11 cellular contexts compared by ENCODE assay signal in genomic region chr1:207084241-207084640, GRCh38. TPM values are rescaled to one million over a fixed set of nuclear protein-coding genes. Genes with fewer than 3 reads are reported as not detected.
A peak's percentile ranks its signal among the peaks of the same experiment; 100 is the strongest.
DNase-seq lines count a peak whose midpoint lies in the region; ATAC-seq, FAIRE-seq and TF ChIP-seq lines count a peak whose summit lies in the region.
"Had no signal": no experiment of that assay in that cellular context is flagged by ENCODE, and none has a peak within 500 bp of the region (broad histone marks: within the 10 kb centered on the region; RNA-seq: fewer than 3 reads in every experiment).

No MANE protein-coding gene starts in this region.

- no peak for DNase-seq in HepG2 (ENCODE audit: low spot score)
- no peak for DNase-seq in right lobe of liver
- peak; percentile 10 for DNase-seq in fibroblast of villous mesenchyme (ENCODE audit: low read depth)
- no peak for DNase-seq in type B pancreatic cell (ENCODE audit: extremely low spot score, unreplicated experiment)
- no peak for DNase-seq in dorsolateral prefrontal cortex

- CTCF ChIA-PET in HepG2 (lab: Yijun Ruan, JAX; ENCODE audit: low intra/inter-chr PET ratio, low total read pairs), result interaction anchor here (0.8 to 4.6 kb wide), 3 partner anchors 237 to 415 kb away, joined by 3 to 26 read pairs (median 13); partner anchors contain the start of gene CD55

- H3K36me3 ChIP-seq in HepG2 (replicated peaks in 1 of 2; ENCODE audit: control insufficient read depth in 1 of 2, insufficient read depth in 2 of 2, low read length in 2 of 2) (no peaks in the 10 kb centered on the region), right lobe of liver (no peaks in the 10 kb centered on the region), OCI-LY3 (replicated peaks; ENCODE audit: low read depth, low read length) (no peaks in the 10 kb centered on the region)

- peak overlapping the region; percentile 87 for H3K27ac Mint-ChIP-seq in type B pancreatic cell

- H2AFZ ChIP-seq in HepG2 (ENCODE audit: low read length) (peak overlapping the region; percentile 18), OCI-LY3 (ENCODE audit: low read depth, low read length) (no peak overlapping the region)

- in situ Hi-C loops in HepG2 (cut with HindIII; ENCODE audit: extremely low pct_ligation_motif_present, low pct_unique_long_range_greater_than_20kb), result no loop called here

- no peak for FAIRE-seq in HepG2 (lab: Jason Lieb, UNC)

- H3K4me1 ChIP-seq in HepG2 (ENCODE audit: insufficient read depth, low read length) (peaks cover 53% of the 10 kb centered on the region), right lobe of liver (peaks cover 0 to 33% (median 17%) of the 10 kb centered on the region in 4 donors), OCI-LY3 (ENCODE audit: low read length) (peaks cover 29% of the 10 kb centered on the region)

- H3K79me2 ChIP-seq in HepG2 (ENCODE audit: insufficient read depth, low read length), result no peaks in the 10 kb centered on the region
- no peaks in the 10 kb centered on the region for H3K79me2 ChIP-seq in OCI-LY3 (ENCODE audit: low read length)

- no peaks in the 10 kb centered on the region for H3K27me3 Mint-ChIP-seq in type B pancreatic cell

- no TSS peak for BruUV-seq in HepG2 (replicated peaks; lab: Mats Ljungman, UMichigan)

- H3K4me2 ChIP-seq in HepG2 (ENCODE audit: low read depth, low read length) (peak overlapping the region; percentile 62; the same call in 1 of the 2 replicates), OCI-LY3 (ENCODE audit: low read length) (peak overlapping the region; percentile 34)

- TF ChIP-seq POLR2A in HepG2 (IDR thresholded peaks at IDR 0.05; ENCODE audit: insufficient read depth in 1 of 2, low read depth in 2 of 2, low read length in 2 of 2) (no peak), right lobe of liver (IDR thresholded peaks at IDR 0.05) (no peak)

- H3K4me3 Mint-ChIP-seq in type B pancreatic cell, result peak overlapping the region; percentile 53

- no peaks in the 10 kb centered on the region for H3K36me3 Mint-ChIP-seq in type B pancreatic cell

- TF ChIP-seq CTCF in HepG2 (CRISPR knock-in tag; IDR thresholded peaks at IDR 0.05) (no peak), right lobe of liver (IDR thresholded peaks at IDR 0.05) (no peak), OCI-LY3 (IDR thresholded peaks at IDR 0.05; ENCODE audit: low read depth, low read length) (no peak), fibroblast of villous mesenchyme (IDR thresholded peaks at IDR 0.05; ENCODE audit: insufficient read depth, low read depth, low read length) (no peak), type B pancreatic cell (conservative IDR thresholded peaks at IDR 0.05) (no peak), dorsolateral prefrontal cortex (IDR thresholded peaks at IDR 0.05 in 54 of 56, conservative IDR thresholded peaks at IDR 0.05 in 2 of 56; ENCODE audit: low read depth in 1 of 56, partially characterized antibody in 56 of 56) (no peak)

- TF ChIP-seq EP300 in HepG2 (IDR thresholded peaks at IDR 0.05; ENCODE audit: low read depth in 2 of 2, low read length in 2 of 2) (no peak), HepG2 (CRISPR knock-in tag; IDR thresholded peaks at IDR 0.05; ENCODE audit: borderline replicate concordance) (no peak)

- H4K20me1 ChIP-seq in HepG2 (ENCODE audit: insufficient read depth, low read length) (no peaks in the 10 kb centered on the region), OCI-LY3 (ENCODE audit: insufficient read depth, low read length) (no peaks in the 10 kb centered on the region)

- H3K4me1 Mint-ChIP-seq in type B pancreatic cell (ENCODE audit: unreplicated experiment), result peaks cover 13% of the 10 kb centered on the region

- intact Hi-C loops in HepG2 (cut with micrococcal nuclease; ENCODE audit: unreplicated experiment), result loop anchor here (1.0 kb wide), 2 partner anchors 321 to 415 kb away; no protein-coding TSS in a partner anchor
- intact Hi-C loops in right lobe of liver (cut with DNase I), result no loop called here
- intact Hi-C loops in dorsolateral prefrontal cortex (cut with DNase I), result loop anchor here (2.0 to 10.0 kb wide), 3 partner anchors 233 to 591 kb away; no protein-coding TSS in a partner anchor

- no peak overlapping the region for H3K9ac ChIP-seq in HepG2 (ENCODE audit: insufficient read depth, low read depth, low read length)
- no peak overlapping the region for H3K9ac ChIP-seq in OCI-LY3 (ENCODE audit: low read length)

- no peak for ATAC-seq in HepG2
- no peak for ATAC-seq in right lobe of liver
- no peak for ATAC-seq in HG03196 (IDR thresholded peaks at IDR 0.05; ENCODE audit: unreplicated experiment)
- ATAC-seq in GM19452 (IDR thresholded peaks at IDR 0.05; ENCODE audit: unreplicated experiment), result no peak

- 49% methylated on average over 2 of the region's 2 CpGs for WGBS in HepG2 (ENCODE audit: low lambda C conversion rate)
- 54% methylated on average over 2 of the region's 2 CpGs for whole genome bisulfite sequencing in right lobe of liver (ENCODE audit: insufficient coverage, low coverage, low lambda C conversion rate, missing lambda C conversion rate)

- TF ChIP-seq RAD21 in HepG2 (CRISPR knock-in tag; IDR thresholded peaks at IDR 0.05), result no peak

- H3K9me3 ChIP-seq in HepG2 (ENCODE audit: low read length), result no peaks in the 10 kb centered on the region
- no peaks in the 10 kb centered on the region for H3K9me3 ChIP-seq in right lobe of liver
- H3K9me3 ChIP-seq in OCI-LY3 (ENCODE audit: insufficient read depth, low read length), result no peaks in the 10 kb centered on the region

- POLR2A ChIA-PET in HepG2 (lab: Yijun Ruan, JAX), result interaction anchor here (1.3 kb wide), 1 partner anchor 31 kb away, joined by 12 read pairs; the partner anchor contains the start of gene PFKFB2

- H3K9me3 Mint-ChIP-seq in type B pancreatic cell, result no peaks in the 10 kb centered on the region

- H3K27ac ChIP-seq in HepG2 (ENCODE audit: extremely low read length, insufficient read depth, low read length) (no peak overlapping the region), right lobe of liver (no peak overlapping the region), OCI-LY3 (ENCODE audit: low read length) (no peak overlapping the region), dorsolateral prefrontal cortex (no peak overlapping the region)
- H3K27ac ChIP-seq: 22Rv1, HL-60 had no signal

- no peaks in the 10 kb centered on the region for H3K27me3 ChIP-seq in HepG2 (ENCODE audit: control insufficient read depth in 1 of 2, insufficient read depth in 2 of 2, low read length in 2 of 2)
- no peaks in the 10 kb centered on the region for H3K27me3 ChIP-seq in right lobe of liver
- no peaks in the 10 kb centered on the region for H3K27me3 ChIP-seq in OCI-LY3 (ENCODE audit: low read depth, low read length)
- H3K27me3 ChIP-seq in dorsolateral prefrontal cortex, result no peaks in the 10 kb centered on the region

- H3K4me3 ChIP-seq in HepG2 (replicated peaks in 1 of 3; ENCODE audit: insufficient read depth in 1 of 3, low read depth in 2 of 3, low read length in 3 of 3) (no peak overlapping the region), right lobe of liver (no peak overlapping the region), OCI-LY3 (ENCODE audit: low read length) (no peak overlapping the region), fibroblast of villous mesenchyme (ENCODE audit: low read depth, low read length) (no peak overlapping the region), dorsolateral prefrontal cortex (no peak overlapping the region)

RNA-seq across cellular contexts. Expression of gene C4BPB, which starts 4.4 kb away (rescaled TPM):
- total RNA-seq in HepG2 (2016; rRNA removed; fragmentation: Illumina TruSeq; extraction: Trizol) (115 and 155 TPM in 2 replicates), right lobe of liver (100 to 1,000 TPM; 156 to 328 (median 226) TPM), fibroblast of villous mesenchyme (0.32 TPM in 1 of 2 replicates, not detected in the other), type B pancreatic cell (ENCODE audit: low replicate concordance) (0.36 and 4.4 TPM in 2 replicates), dorsolateral prefrontal cortex (not detected)
- total RNA-seq in HepG2 (2016; cell fraction: cytosol; rRNA removed; fragmentation: Illumina TruSeq; extraction: Trizol; ENCODE audit: low read depth), result 32.6 and 35.5 TPM in 2 replicates
- 103 and 158 TPM in 2 replicates for total RNA-seq in HepG2 (2016; cell fraction: insoluble cytoplasmic fraction; rRNA removed; fragmentation: Illumina TruSeq; extraction: Trizol)
- total RNA-seq in HepG2 (2016; cell fraction: membrane; rRNA removed; fragmentation: Illumina TruSeq; extraction: Trizol), result 54.7 and 56.1 TPM in 2 replicates
- 137 and 149 TPM in 2 replicates for total RNA-seq in HepG2 (2016; cell fraction: nucleus; rRNA removed; fragmentation: Illumina TruSeq; extraction: Trizol)
- polyA plus RNA-seq in HepG2 (2011; rRNA removed), result 266 and 267 TPM in 2 replicates
- polyA plus RNA-seq in HepG2 (2011; cell fraction: cytosol; rRNA removed), result 125 and 190 TPM in 2 replicates
- polyA plus RNA-seq in HepG2 (2011; cell fraction: nucleus; rRNA removed), result 342 and 476 TPM in 2 replicates
- polyA plus RNA-seq in HepG2 (2012), result 127 and 145 TPM in 2 replicates
- 28.4 and 30.6 TPM in 2 replicates for polyA plus RNA-seq in HepG2 (2016; cell fraction: cytosol; fragmentation: Illumina TruSeq; extraction: Trizol; ENCODE audit: low read depth)
- 83.2 and 84.7 TPM in 2 replicates for polyA plus RNA-seq in HepG2 (2016; cell fraction: insoluble cytoplasmic fraction; fragmentation: Illumina TruSeq; extraction: Trizol; ENCODE audit: low read depth)
- polyA plus RNA-seq in HepG2 (2016; cell fraction: membrane; fragmentation: Illumina TruSeq; extraction: Trizol; ENCODE audit: low read depth), result 38.4 and 38.5 TPM in 2 replicates
- polyA plus RNA-seq in HepG2 (2016; cell fraction: nucleus; fragmentation: Illumina TruSeq; extraction: Trizol; ENCODE audit: insufficient read depth, low read depth), result 222 and 224 TPM in 2 replicates
- polyA minus RNA-seq in HepG2 (2011; rRNA and poly(A)+ RNA removed; ENCODE audit: low replicate concordance), result 81.3 and 321 TPM in 2 replicates
- polyA minus RNA-seq in HepG2 (2011; cell fraction: cytosol; rRNA and poly(A)+ RNA removed), result 34.7 and 50.0 TPM in 2 replicates
- polyA minus RNA-seq in HepG2 (2011; cell fraction: nucleus; rRNA and poly(A)+ RNA removed), result 175 and 265 TPM in 2 replicates
- total RNA-seq: G401 had no signal

RNA-seq across cellular contexts. Expression of gene C4BPA, which starts 19.8 kb away (rescaled TPM):
- total RNA-seq in HepG2 (2016; rRNA removed; fragmentation: Illumina TruSeq; extraction: Trizol), result 18.7 and 32.1 TPM in 2 replicates
- total RNA-seq in HepG2 (2016; cell fraction: cytosol; rRNA removed; fragmentation: Illumina TruSeq; extraction: Trizol; ENCODE audit: low read depth), result 3.0 and 3.6 TPM in 2 replicates
- 20.0 and 32.8 TPM in 2 replicates for total RNA-seq in HepG2 (2016; cell fraction: insoluble cytoplasmic fraction; rRNA removed; fragmentation: Illumina TruSeq; extraction: Trizol)
- 8.4 and 8.5 TPM in 2 replicates for total RNA-seq in HepG2 (2016; cell fraction: membrane; rRNA removed; fragmentation: Illumina TruSeq; extraction: Trizol)
- 25.3 and 31.2 TPM in 2 replicates for total RNA-seq in HepG2 (2016; cell fraction: nucleus; rRNA removed; fragmentation: Illumina TruSeq; extraction: Trizol)
- polyA plus RNA-seq in HepG2 (2011; rRNA removed), result 60.1 and 86.3 TPM in 2 replicates
- polyA plus RNA-seq in HepG2 (2011; cell fraction: cytosol; rRNA removed), result 31.3 and 80.8 TPM in 2 replicates
- 20.1 and 40.4 TPM in 2 replicates for polyA plus RNA-seq in HepG2 (2011; cell fraction: nucleus; rRNA removed)
- 27.8 and 31.2 TPM in 2 replicates for polyA plus RNA-seq in HepG2 (2012)
- polyA plus RNA-seq in HepG2 (2016; cell fraction: cytosol; fragmentation: Illumina TruSeq; extraction: Trizol; ENCODE audit: low read depth), result 3.4 and 4.2 TPM in 2 replicates
- polyA plus RNA-seq in HepG2 (2016; cell fraction: insoluble cytoplasmic fraction; fragmentation: Illumina TruSeq; extraction: Trizol; ENCODE audit: low read depth), result 24.1 and 24.2 TPM in 2 replicates
- polyA plus RNA-seq in HepG2 (2016; cell fraction: membrane; fragmentation: Illumina TruSeq; extraction: Trizol; ENCODE audit: low read depth), result 6.7 and 8.1 TPM in 2 replicates
- 36.3 and 36.5 TPM in 2 replicates for polyA plus RNA-seq in HepG2 (2016; cell fraction: nucleus; fragmentation: Illumina TruSeq; extraction: Trizol; ENCODE audit: insufficient read depth, low read depth)
- polyA minus RNA-seq in HepG2 (2011; rRNA and poly(A)+ RNA removed; ENCODE audit: low replicate concordance), result 2.9 and 24.1 TPM in 2 replicates
- 15.5 and 33.3 TPM in 2 replicates for polyA minus RNA-seq in HepG2 (2011; cell fraction: cytosol; rRNA and poly(A)+ RNA removed)
- 16.2 and 28.8 TPM in 2 replicates for polyA minus RNA-seq in HepG2 (2011; cell fraction: nucleus; rRNA and poly(A)+ RNA removed)
- 1,000 to 10,000 TPM in 3 of 6 experiments, 100 to 1,000 TPM in 3; 746 to 1,325 (median 959) TPM for total RNA-seq in right lobe of liver
- total RNA-seq in fibroblast of villous mesenchyme, result not detected in 2 replicates
- 0.87 and 6.8 TPM in 2 replicates for total RNA-seq in type B pancreatic cell (ENCODE audit: low replicate concordance)
- total RNA-seq in dorsolateral prefrontal cortex, result not detected
- total RNA-seq: G401 had no signal

RNA-seq across cellular contexts. Expression of gene PFKFB2, which starts 31.2 kb away (rescaled TPM):
- total RNA-seq in HepG2 (2016; rRNA removed; fragmentation: Illumina TruSeq; extraction: Trizol) (9.4 and 10.6 TPM in 2 replicates), right lobe of liver (1 to 10 TPM; 2.9 to 6.1 (median 5.1) TPM), fibroblast of villous mesenchyme (6.9 and 8.7 TPM in 2 replicates), type B pancreatic cell (ENCODE audit: low replicate concordance) (18.7 and 31.4 TPM in 2 replicates), dorsolateral prefrontal cortex (100 to 1,000 TPM in 1 of 120 experiments, 10 to 100 TPM in 119; 18.5 to 126 (median 47.9) TPM)
- 0.62 and 0.71 TPM in 2 replicates for total RNA-seq in HepG2 (2016; cell fraction: cytosol; rRNA removed; fragmentation: Illumina TruSeq; extraction: Trizol; ENCODE audit: low read depth)
- total RNA-seq in HepG2 (2016; cell fraction: insoluble cytoplasmic fraction; rRNA removed; fragmentation: Illumina TruSeq; extraction: Trizol), result 10.2 and 10.9 TPM in 2 replicates
- 2.7 and 2.9 TPM in 2 replicates for total RNA-seq in HepG2 (2016; cell fraction: membrane; rRNA removed; fragmentation: Illumina TruSeq; extraction: Trizol)
- 12.6 and 18.6 TPM in 2 replicates for total RNA-seq in HepG2 (2016; cell fraction: nucleus; rRNA removed; fragmentation: Illumina TruSeq; extraction: Trizol)
- polyA plus RNA-seq in HepG2 (2011; rRNA removed), result 3.9 and 4.6 TPM in 2 replicates
- polyA plus RNA-seq in HepG2 (2011; cell fraction: cytosol; rRNA removed), result 1.8 and 2.7 TPM in 2 replicates
- 8.6 and 10.6 TPM in 2 replicates for polyA plus RNA-seq in HepG2 (2011; cell fraction: nucleus; rRNA removed)
- polyA plus RNA-seq in HepG2 (2012), result 3.6 and 4.1 TPM in 2 replicates
- 0.22 and 0.25 TPM in 2 replicates for polyA plus RNA-seq in HepG2 (2016; cell fraction: cytosol; fragmentation: Illumina TruSeq; extraction: Trizol; ENCODE audit: low read depth)
- polyA plus RNA-seq in HepG2 (2016; cell fraction: insoluble cytoplasmic fraction; fragmentation: Illumina TruSeq; extraction: Trizol; ENCODE audit: low read depth), result 5.0 TPM in 2 replicates
- polyA plus RNA-seq in HepG2 (2016; cell fraction: membrane; fragmentation: Illumina TruSeq; extraction: Trizol; ENCODE audit: low read depth), result 0.60 and 0.72 TPM in 2 replicates
- polyA plus RNA-seq in HepG2 (2016; cell fraction: nucleus; fragmentation: Illumina TruSeq; extraction: Trizol; ENCODE audit: insufficient read depth, low read depth), result 16.4 and 17.0 TPM in 2 replicates
- 5.5 and 25.8 TPM in 2 replicates for polyA minus RNA-seq in HepG2 (2011; rRNA and poly(A)+ RNA removed; ENCODE audit: low replicate concordance)
- polyA minus RNA-seq in HepG2 (2011; cell fraction: cytosol; rRNA and poly(A)+ RNA removed), result 2.8 and 3.1 TPM in 2 replicates
- polyA minus RNA-seq in HepG2 (2011; cell fraction: nucleus; rRNA and poly(A)+ RNA removed), result 11.5 and 15.7 TPM in 2 replicates

RNA-seq across cellular contexts. Expression of gene YOD1, which starts 33.2 kb away (rescaled TPM):
- total RNA-seq in HepG2 (2016; rRNA removed; fragmentation: Illumina TruSeq; extraction: Trizol), result 9.1 and 14.1 TPM in 2 replicates
- 0.91 and 1.1 TPM in 2 replicates for total RNA-seq in HepG2 (2016; cell fraction: cytosol; rRNA removed; fragmentation: Illumina TruSeq; extraction: Trizol; ENCODE audit: low read depth)
- 9.1 and 13.9 TPM in 2 replicates for total RNA-seq in HepG2 (2016; cell fraction: insoluble cytoplasmic fraction; rRNA removed; fragmentation: Illumina TruSeq; extraction: Trizol)
- 5.3 and 5.7 TPM in 2 replicates for total RNA-seq in HepG2 (2016; cell fraction: membrane; rRNA removed; fragmentation: Illumina TruSeq; extraction: Trizol)
- total RNA-seq in HepG2 (2016; cell fraction: nucleus; rRNA removed; fragmentation: Illumina TruSeq; extraction: Trizol), result 14.7 and 16.3 TPM in 2 replicates
- 2.5 and 3.4 TPM in 2 replicates for polyA plus RNA-seq in HepG2 (2011; rRNA removed)
- 1.1 and 1.7 TPM in 2 replicates for polyA plus RNA-seq in HepG2 (2011; cell fraction: cytosol; rRNA removed)
- polyA plus RNA-seq in HepG2 (2011; cell fraction: nucleus; rRNA removed), result 4.1 and 4.8 TPM in 2 replicates
- polyA plus RNA-seq in HepG2 (2012), result 3.9 and 4.9 TPM in 2 replicates
- polyA plus RNA-seq in HepG2 (2016; cell fraction: cytosol; fragmentation: Illumina TruSeq; extraction: Trizol; ENCODE audit: low read depth), result 0.36 and 0.38 TPM in 2 replicates
- polyA plus RNA-seq in HepG2 (2016; cell fraction: insoluble cytoplasmic fraction; fragmentation: Illumina TruSeq; extraction: Trizol; ENCODE audit: low read depth), result 9.5 and 10.5 TPM in 2 replicates
- 2.4 and 2.5 TPM in 2 replicates for polyA plus RNA-seq in HepG2 (2016; cell fraction: membrane; fragmentation: Illumina TruSeq; extraction: Trizol; ENCODE audit: low read depth)
- polyA plus RNA-seq in HepG2 (2016; cell fraction: nucleus; fragmentation: Illumina TruSeq; extraction: Trizol; ENCODE audit: insufficient read depth, low read depth), result 15.7 and 15.8 TPM in 2 replicates
- 2.4 and 7.1 TPM in 2 replicates for polyA minus RNA-seq in HepG2 (2011; rRNA and poly(A)+ RNA removed; ENCODE audit: low replicate concordance)
- polyA minus RNA-seq in HepG2 (2011; cell fraction: cytosol; rRNA and poly(A)+ RNA removed), result 3.2 and 3.8 TPM in 2 replicates
- polyA minus RNA-seq in HepG2 (2011; cell fraction: nucleus; rRNA and poly(A)+ RNA removed), result 16.9 and 21.2 TPM in 2 replicates
- total RNA-seq in right lobe of liver, result 1 to 10 TPM; 3.0 to 4.8 (median 3.5) TPM
- total RNA-seq in fibroblast of villous mesenchyme, result 10.6 and 16.0 TPM in 2 replicates
- 12.3 and 15.0 TPM in 2 replicates for total RNA-seq in type B pancreatic cell (ENCODE audit: low replicate concordance)
- total RNA-seq in dorsolateral prefrontal cortex, result 10 to 100 TPM; 10.1 to 24.4 (median 14.4) TPM

RNA-seq across cellular contexts. Expression of gene C1orf116, which starts 51.7 kb away (rescaled TPM):
- total RNA-seq in HepG2 (2016; rRNA removed; fragmentation: Illumina TruSeq; extraction: Trizol) (0.95 and 1.1 TPM in 2 replicates), right lobe of liver (under 1 TPM; 0.27 to 0.68 (median 0.37) TPM), fibroblast of villous mesenchyme (under 0.01 TPM in 1 of 2 replicates, not detected in the other), type B pancreatic cell (ENCODE audit: low replicate concordance) (50.4 and 108 TPM in 2 replicates), dorsolateral prefrontal cortex (under 1 TPM in 103 of 120 experiments, not detected in 17; 0.07 to 0.76 (median 0.24) TPM)
- total RNA-seq in HepG2 (2016; cell fraction: cytosol; rRNA removed; fragmentation: Illumina TruSeq; extraction: Trizol; ENCODE audit: low read depth), result 0.18 and 0.20 TPM in 2 replicates
- 0.80 and 0.89 TPM in 2 replicates for total RNA-seq in HepG2 (2016; cell fraction: insoluble cytoplasmic fraction; rRNA removed; fragmentation: Illumina TruSeq; extraction: Trizol)
- total RNA-seq in HepG2 (2016; cell fraction: membrane; rRNA removed; fragmentation: Illumina TruSeq; extraction: Trizol), result 0.56 and 0.65 TPM in 2 replicates
- total RNA-seq in HepG2 (2016; cell fraction: nucleus; rRNA removed; fragmentation: Illumina TruSeq; extraction: Trizol), result 1.0 and 1.1 TPM in 2 replicates
- 0.51 and 0.77 TPM in 2 replicates for polyA plus RNA-seq in HepG2 (2011; rRNA removed)
- polyA plus RNA-seq in HepG2 (2011; cell fraction: cytosol; rRNA removed), result 0.20 and 0.29 TPM in 2 replicates
- 1.0 and 1.2 TPM in 2 replicates for polyA plus RNA-seq in HepG2 (2011; cell fraction: nucleus; rRNA removed)
- polyA plus RNA-seq in HepG2 (2012), result 0.36 and 0.48 TPM in 2 replicates
- polyA plus RNA-seq in HepG2 (2016; cell fraction: cytosol; fragmentation: Illumina TruSeq; extraction: Trizol; ENCODE audit: low read depth), result 0.09 and 0.16 TPM in 2 replicates
- polyA plus RNA-seq in HepG2 (2016; cell fraction: insoluble cytoplasmic fraction; fragmentation: Illumina TruSeq; extraction: Trizol; ENCODE audit: low read depth), result 1.4 and 1.6 TPM in 2 replicates
- 0.35 and 0.52 TPM in 2 replicates for polyA plus RNA-seq in HepG2 (2016; cell fraction: membrane; fragmentation: Illumina TruSeq; extraction: Trizol; ENCODE audit: low read depth)
- polyA plus RNA-seq in HepG2 (2016; cell fraction: nucleus; fragmentation: Illumina TruSeq; extraction: Trizol; ENCODE audit: insufficient read depth, low read depth), result 1.4 and 1.9 TPM in 2 replicates
- 0.80 TPM in 2 replicates for polyA minus RNA-seq in HepG2 (2011; rRNA and poly(A)+ RNA removed; ENCODE audit: low replicate concordance)
- 0.44 and 0.69 TPM in 2 replicates for polyA minus RNA-seq in HepG2 (2011; cell fraction: cytosol; rRNA and poly(A)+ RNA removed)
- polyA minus RNA-seq in HepG2 (2011; cell fraction: nucleus; rRNA and poly(A)+ RNA removed), result 1.5 and 2.6 TPM in 2 replicates
- total RNA-seq: G401 had no signal

Comparison
In these comparisons a context has a peak if more than half of its experiments do, and no peak if none do; other contexts are left out.
1. RNA of gene C4BPA, which starts 19.8 kb away (total RNA-seq): 746 to 1,325 TPM in right lobe of liver; 3.0 to 32.8 TPM in HepG2, 0.87 to 6.8 TPM in type B pancreatic cell, not detected in fibroblast of villous mesenchyme and not detected in dorsolateral prefrontal cortex; every median in the first group is over 10 times any median in the second.
2. intact Hi-C loops: an anchor here in HepG2 (1.0 kb wide) and dorsolateral prefrontal cortex (2.0 to 10.0 kb wide); none called in right lobe of liver.